In the genomic region with DNA sequence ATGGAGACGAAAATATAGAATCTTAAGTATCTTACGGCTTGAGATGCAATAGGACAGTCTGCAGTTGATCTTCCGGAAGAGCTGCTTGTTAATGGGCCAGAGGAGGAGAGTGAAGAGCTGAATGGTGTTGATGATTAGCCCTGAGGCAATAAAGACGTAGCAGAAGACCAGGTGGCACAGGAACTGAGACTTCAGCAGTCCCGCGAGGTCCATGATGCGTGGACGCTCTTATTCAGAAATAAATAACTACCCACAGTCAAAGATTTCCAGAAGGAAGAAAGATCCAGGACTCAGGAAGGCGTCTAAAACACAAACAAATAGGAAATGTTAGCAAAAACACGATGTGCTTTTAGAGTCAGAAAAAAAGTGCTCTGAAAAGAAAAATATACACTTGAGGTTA, we compare ENCODE assay signal across 33 cellular contexts.
"Had no signal": no experiment of that assay in that cellular context is flagged by ENCODE, and none has a peak within 500 bp of the region (broad histone marks: within the 10 kb centered on the region; RNA-seq: fewer than 3 reads in every experiment).

No MANE protein-coding gene starts in this region.

- ATAC-seq: activated CD4-positive, alpha-beta T cell treated with anti-CD3 and anti-CD28 coated beads for 36 hours; activated T-cell treated with anti-CD3 and anti-CD28 coated beads, Interleukin-2, amount 50 U/mL, for 72 hours; mucosa of descending colon; natural killer cell treated with Interleukin-12 subunit alpha and Interleukin-12 subunit beta and Interleukin-15 and Interleukin-18, amount 100 ng/mL, for 72 hours; sciatic nerve; stimulated activated memory B cell treated with anti-CD40 and anti-IgM and Interleukin-4, amounts not matched to agents 10 μg/mL and 1 μg/mL and 100 μg/mL, for 72 hours; upper lobe of right lung had no signal

- H3K27ac ChIP-seq: esophagus squamous epithelium, left ventricle myocardium inferior, neutrophil, ovary, skin epidermis, stomach, suprapubic skin, tibial artery, upper lobe of right lung had no signal

- H3K4me3 ChIP-seq: esophagus squamous epithelium, left ventricle myocardium inferior, lung, mucosa of descending colon, ovary, skin epidermis, stomach, suprapubic skin, tibial artery, upper lobe of right lung had no signal

- H3K27ac Mint-ChIP-seq: activated CD4-positive, alpha-beta T cell treated with anti-CD3 and anti-CD28 coated beads for 36 hours; activated naive CD8-positive, alpha-beta T cell; natural killer cell treated with Interleukin-12 subunit alpha and Interleukin-12 subunit beta and Interleukin-15 and Interleukin-18, amount 100 ng/mL, for 72 hours; progenitor cell of endocrine pancreas; stimulated activated memory B cell treated with anti-CD40 and anti-IgM and Interleukin-4, amounts not matched to agents 10 μg/mL and 1 μg/mL and 100 μg/mL, for 72 hours; T-helper 2 cell treated with Interferon-gamma antibody and Interleukin-4, amounts not matched to agents 5 μg/mL and 100 μg/mL, for 36 hours had no signal

- H3K9me3 Mint-ChIP-seq: activated T-cell treated with anti-CD3 and anti-CD28 coated beads, Interleukin-2, amount 50 U/mL, for 72 hours; natural killer cell treated with Interleukin-12 subunit alpha and Interleukin-12 subunit beta and Interleukin-15 and Interleukin-18, amount 100 ng/mL, for 72 hours; T-helper 2 cell treated with Interferon-gamma antibody and Interleukin-4, amounts not matched to agents 5 μg/mL and 100 μg/mL, for 36 hours had no signal

- H3K27me3 ChIP-seq: esophagus squamous epithelium, ovary, stomach, suprapubic skin, tibial artery, upper lobe of right lung had no signal

- DNase-seq: activated CD4-positive, alpha-beta T cell treated with anti-CD3 and anti-CD28 coated beads for 36 hours; activated CD4-positive, alpha-beta T cell treated with anti-CD3 and anti-CD28 coated beads, Interleukin-2, amount 50 U/mL, for 4 hours; activated CD4-positive, CD25-positive, alpha-beta regulatory T cell; activated naive CD4-positive, alpha-beta T cell treated with Interleukin-2 at 50 U/mL for 16 hours; activated T-cell treated with anti-CD3 and anti-CD28 coated beads for 4 hours; activated T-cell treated with anti-CD3 and anti-CD28 coated beads, Interleukin-2, amount 50 U/mL, for 72 hours; aorta; caudate nucleus; cortex of kidney; esophagus squamous epithelium; foreskin melanocyte; kidney glomerular epithelial cell; left ventricle myocardium inferior; mucosa of descending colon; ovary; retina; stimulated activated CD4-positive, alpha-beta T cell treated with anti-CD3 and anti-CD28 coated beads, Interleukin-1b, Interleukin-23, amount 100 ng/mL, for 48 hours; stimulated activated CD4-positive, alpha-beta T cell treated with anti-CD3 and anti-CD28 coated beads, Interleukin-4, amount 100 ng/mL, for 4 hours; stimulated activated CD8-positive, alpha-beta memory T cell treated with anti-CD3 and anti-CD28 coated beads, Interleukin-4, amount 100 ng/mL, for 48 hours; stomach; T-helper 1 cell; tibial artery; upper lobe of right lung had no signal

- H3K27me3 Mint-ChIP-seq: activated CD4-positive, alpha-beta T cell treated with anti-CD3 and anti-CD28 coated beads for 36 hours; activated naive CD8-positive, alpha-beta T cell; progenitor cell of endocrine pancreas; stimulated activated memory B cell treated with anti-CD40 and anti-IgM and Interleukin-4, amounts not matched to agents 10 μg/mL and 1 μg/mL and 100 μg/mL, for 72 hours had no signal

- H3K36me3 ChIP-seq: esophagus squamous epithelium, neutrophil, ovary, stomach, suprapubic skin had no signal

- H3K4me3 Mint-ChIP-seq: activated CD4-positive, alpha-beta T cell treated with anti-CD3 and anti-CD28 coated beads for 36 hours; activated naive CD8-positive, alpha-beta T cell; activated T-cell treated with anti-CD3 and anti-CD28 coated beads, Interleukin-2, amount 50 U/mL, for 72 hours; natural killer cell treated with Interleukin-12 subunit alpha and Interleukin-12 subunit beta and Interleukin-15 and Interleukin-18, amount 100 ng/mL, for 72 hours; stimulated activated memory B cell treated with anti-CD40 and anti-IgM and Interleukin-4, amounts not matched to agents 10 μg/mL and 1 μg/mL and 100 μg/mL, for 72 hours; T-helper 2 cell treated with Interferon-gamma antibody and Interleukin-4, amounts not matched to agents 5 μg/mL and 100 μg/mL, for 36 hours had no signal

- H3K9me3 ChIP-seq: esophagus squamous epithelium, left ventricle myocardium inferior, mucosa of descending colon, neutrophil, ovary, stomach, suprapubic skin, tibial artery, upper lobe of right lung had no signal
